ENCODE assay signal across 8 cellular contexts in the genomic region with DNA sequence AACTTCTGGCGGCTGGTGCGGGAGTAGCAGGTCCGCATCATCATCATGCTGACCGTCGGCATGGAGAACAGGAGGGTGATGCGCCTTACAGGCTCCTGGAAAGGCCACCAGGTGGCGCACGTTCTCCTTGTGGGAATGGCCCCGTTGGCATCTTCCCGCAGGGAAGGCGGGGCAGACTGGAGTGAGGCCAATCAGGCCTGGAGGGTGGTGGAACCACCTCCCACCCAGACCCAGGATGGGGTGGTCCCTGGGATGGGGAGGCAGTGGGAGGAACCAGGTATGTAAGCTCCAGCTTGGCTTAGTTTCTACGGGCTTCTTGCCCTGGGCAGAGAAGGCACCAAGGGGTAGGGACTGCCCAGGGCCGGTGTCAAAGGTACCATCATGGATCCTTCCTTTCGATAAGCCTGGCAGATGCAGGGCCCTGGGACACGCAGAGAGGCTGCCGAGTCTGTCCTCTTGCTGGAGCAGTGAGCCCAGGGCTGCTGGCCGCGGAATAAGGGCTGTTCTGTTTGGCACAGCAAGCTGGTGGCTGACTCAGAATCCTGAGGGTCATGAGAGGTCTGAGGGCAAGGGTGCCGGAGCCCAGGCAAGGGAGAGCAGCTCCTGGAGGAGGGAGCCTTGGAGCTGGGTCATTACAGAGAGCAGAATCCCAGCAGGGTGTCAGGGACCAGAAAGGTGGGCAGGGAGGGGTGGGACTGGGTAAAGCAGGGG. TPM values are rescaled to one million over a fixed set of nuclear protein-coding genes. Genes with fewer than 3 reads are reported as not detected.
DNase-seq lines count a peak whose midpoint lies in the region; ATAC-seq, FAIRE-seq and TF ChIP-seq lines count a peak whose summit lies in the region.

No MANE protein-coding gene starts in this region.

- peaks cover 3% of the 10 kb centered on the region for H3K4me1 Mint-ChIP-seq in activated B cell treated with CpG ODN at 0.5 μM for 24 hours

- CTCF ChIA-PET in activated B cell treated with CpG ODN at 0.5 μM for 24 hours (lab: Charles Lee) = interaction anchor here (0.6 to 2.8 kb wide), 7 partner anchors 8 to 535 kb away, joined by 3 to 17 read pairs (median 5); partner anchors contain the start of gene PTPN7

- H3K9me3 ChIP-seq in keratinocyte (ENCODE audit: control insufficient read depth, low read depth, low read length) = no peaks in the 10 kb centered on the region

- TF ChIP-seq CTCF in C4-2B (conservative IDR thresholded peaks at IDR 0.05) (peak; percentile 89), activated B cell treated with CpG ODN at 0.5 μM for 24 hours (IDR thresholded peaks at IDR 0.05) (no peak), keratinocyte (optimal IDR thresholded peaks at IDR 0.05 in 1 of 3, IDR thresholded peaks at IDR 0.05 in 1 of 3, conservative IDR thresholded peaks at IDR 0.05 in 1 of 3; ENCODE audit: extremely low read depth in 1 of 3, insufficient read depth in 2 of 3, low read length in 3 of 3) (peak; percentile 81 to 96 (median 92))

- intact Hi-C loops in activated B cell treated with CpG ODN at 0.5 μM for 24 hours (cut with micrococcal nuclease) = loop anchor here (2.0 kb wide), 1 partner anchor 20 kb away; no protein-coding TSS in a partner anchor

- no peak overlapping the region for H3K27ac Mint-ChIP-seq in activated B cell treated with CpG ODN at 0.5 μM for 24 hours

- H4K20me1 ChIP-seq in keratinocyte (ENCODE audit: control insufficient read depth, extremely low read depth, insufficient read depth, low read length) = no peaks in the 10 kb centered on the region

- DNase-seq in HCEC 1CT (peak; percentile 77), NCI-H2196 (lab: John Stamatoyannopoulos, UW; ENCODE audit: unreplicated experiment) (peak; percentile 94), activated B cell treated with CpG ODN at 0.5 μM for 24 hours (peak; percentile 55), caudate nucleus (lab: John Stamatoyannopoulos, UW) (peak in 58 of 61 donors; percentile 13 to 87 (median 58)), keratinocyte (ENCODE audit: low read depth, low spot score) (peak; percentile 55)
- DNase-seq in stimulated activated CD4-positive, alpha-beta T cell treated with anti-CD3 and anti-CD28 coated beads, Interleukin-1b, Interleukin-23, amount 100 ng/mL, for 1 hour (ENCODE audit: low read depth in 2 of 2) = peak; percentile 23 to 50

- H3K9me3 Mint-ChIP-seq in activated B cell treated with CpG ODN at 0.5 μM for 24 hours = no peaks in the 10 kb centered on the region

- H3K27ac ChIP-seq in C4-2B (no peak overlapping the region), caudate nucleus (ENCODE audit: low read depth, low read length) (no peak overlapping the region), keratinocyte (ENCODE audit: control insufficient read depth, insufficient read depth, low read length) (no peak overlapping the region)

- H3K4me3 Mint-ChIP-seq in activated B cell treated with CpG ODN at 0.5 μM for 24 hours = no peak overlapping the region

- peaks cover 36% of the 10 kb centered on the region for H3K27me3 ChIP-seq in keratinocyte (ENCODE audit: control insufficient read depth, extremely low read depth, insufficient read depth, low read length)

- no peaks in the 10 kb centered on the region for H3K9me1 ChIP-seq in keratinocyte (ENCODE audit: control insufficient read depth, extremely low read depth, insufficient read depth, low read length)

- peak; percentile 73 for FAIRE-seq in keratinocyte (lab: Jason Lieb, UNC)

- H3K79me2 ChIP-seq in keratinocyte (ENCODE audit: control insufficient read depth, insufficient read depth, low read length) = no peaks in the 10 kb centered on the region

- ATAC-seq in activated B cell treated with CpG ODN at 0.5 μM for 24 hours (ENCODE audit: low read depth) (peak; percentile 65), HG03135 (IDR thresholded peaks at IDR 0.05; ENCODE audit: unreplicated experiment) (no peak)

- H3K27me3 Mint-ChIP-seq in activated B cell treated with CpG ODN at 0.5 μM for 24 hours = peaks cover 32% of the 10 kb centered on the region

- H3K4me2 ChIP-seq in keratinocyte (ENCODE audit: control insufficient read depth, extremely low read depth, insufficient read depth, low read depth, low read length) = peak overlapping the region; percentile 4

- POLR2A ChIA-PET in activated B cell treated with CpG ODN at 0.5 μM for 24 hours (lab: Charles Lee) = interaction anchor here (1.5 kb wide), 1 partner anchor 25 kb away, joined by 3 read pairs; the partner anchor contains the start of gene PTPN7

- dilution Hi-C loops in keratinocyte (cut with MboI; ENCODE audit: extremely low pct_ligation_motif_present, low sequenced_read_pairs) = no loop called here

- H3K36me3 ChIP-seq in keratinocyte (ENCODE audit: control insufficient read depth in 2 of 2, extremely low read depth in 1 of 2, insufficient read depth in 2 of 2, low read length in 2 of 2) = no peaks in the 10 kb centered on the region

- peak overlapping the region; percentile 38 for H2AFZ ChIP-seq in keratinocyte (ENCODE audit: control insufficient read depth, low read length)

- no peak overlapping the region for H3K4me3 ChIP-seq in keratinocyte (ENCODE audit: control insufficient read depth in 2 of 3, extremely low read depth in 1 of 3, insufficient read depth in 2 of 3, low read depth in 1 of 3, low read length in 3 of 3)

- no peaks in the 10 kb centered on the region for H3K36me3 Mint-ChIP-seq in activated B cell treated with CpG ODN at 0.5 μM for 24 hours (ENCODE audit: low read depth)

- H3K9ac ChIP-seq in keratinocyte (ENCODE audit: control insufficient read depth, extremely low read depth, insufficient read depth, low read length) = no peak overlapping the region

- H3K4me1 ChIP-seq in keratinocyte (ENCODE audit: control insufficient read depth, extremely low read depth, insufficient read depth, low read length) = no peaks in the 10 kb centered on the region

RNA-seq across cellular contexts. Expression of gene LGR6, which starts 8.7 kb away (rescaled TPM):
- not detected in 2 replicates for total RNA-seq in activated B cell treated with CpG ODN at 0.5 μM for 24 hours
- 0.39 to 1.5 TPM (median 0.42 TPM) in 3 replicates for polyA plus RNA-seq in keratinocyte
- polyA plus RNA-seq in keratinocyte (2011; ENCODE audit: low read depth) = not detected
- polyA plus RNA-seq in keratinocyte (2011; cell fraction: cytosol; rRNA removed) = 0.38 and 0.39 TPM in 2 replicates
- 2.4 and 3.1 TPM in 2 replicates for polyA plus RNA-seq in keratinocyte (2011; cell fraction: nucleus; rRNA removed)
- 1.6 TPM in 1 of 2 replicates, not detected in the other for polyA plus RNA-seq in keratinocyte (2012; ENCODE audit: low replicate concordance)
- polyA minus RNA-seq in keratinocyte = 0.30 to 2.5 TPM (median 1.1 TPM) in 3 replicates
- polyA minus RNA-seq in keratinocyte (2011; cell fraction: cytosol; rRNA and poly(A)+ RNA removed) = not detected
- polyA minus RNA-seq in keratinocyte (2011; cell fraction: nucleus; rRNA and poly(A)+ RNA removed) = 2.2 and 2.4 TPM in 2 replicates

RNA-seq across cellular contexts. Expression of gene PTPN7, which starts 24.5 kb away (rescaled TPM):
- total RNA-seq in activated B cell treated with CpG ODN at 0.5 μM for 24 hours = 29.4 and 31.0 TPM in 2 replicates
- polyA plus RNA-seq in keratinocyte = 0.06 to 0.10 TPM in 2 of 3 replicates, not detected in the other
- polyA plus RNA-seq in keratinocyte (2011; ENCODE audit: low read depth) = not detected
- not detected in 2 replicates for polyA plus RNA-seq in keratinocyte (2011; cell fraction: cytosol; rRNA removed)
- polyA plus RNA-seq in keratinocyte (2011; cell fraction: nucleus; rRNA removed) = not detected in 2 replicates
- not detected in 2 replicates for polyA plus RNA-seq in keratinocyte (2012; ENCODE audit: low replicate concordance)
- polyA minus RNA-seq in keratinocyte = not detected in 3 replicates
- not detected for polyA minus RNA-seq in keratinocyte (2011; cell fraction: cytosol; rRNA and poly(A)+ RNA removed)
- not detected in 2 replicates for polyA minus RNA-seq in keratinocyte (2011; cell fraction: nucleus; rRNA and poly(A)+ RNA removed)

RNA-seq across cellular contexts. Expression of gene ARL8A, which starts 40.4 kb away (rescaled TPM):
- 56.3 and 58.0 TPM in 2 replicates for total RNA-seq in activated B cell treated with CpG ODN at 0.5 μM for 24 hours
- 48.4 to 64.0 TPM (median 58.6 TPM) in 3 replicates for polyA plus RNA-seq in keratinocyte
- polyA plus RNA-seq in keratinocyte (2011; ENCODE audit: low read depth) = 19.2 TPM
- 44.6 and 49.6 TPM in 2 replicates for polyA plus RNA-seq in keratinocyte (2011; cell fraction: cytosol; rRNA removed)
- 41.2 and 45.1 TPM in 2 replicates for polyA plus RNA-seq in keratinocyte (2011; cell fraction: nucleus; rRNA removed)
- polyA plus RNA-seq in keratinocyte (2012; ENCODE audit: low replicate concordance) = 43.5 and 73.8 TPM in 2 replicates
- 23.9 to 32.6 TPM (median 30.4 TPM) in 3 replicates for polyA minus RNA-seq in keratinocyte
- 52.6 TPM for polyA minus RNA-seq in keratinocyte (2011; cell fraction: cytosol; rRNA and poly(A)+ RNA removed)
- polyA minus RNA-seq in keratinocyte (2011; cell fraction: nucleus; rRNA and poly(A)+ RNA removed) = 13.0 and 14.0 TPM in 2 replicates

Comparison
In these comparisons a context has a peak if more than half of its experiments do, and no peak if none do; other contexts are left out.
1. DNase-seq: peak in every context shown above with its lines; median percentile 94 in NCI-H2196; 77 in HCEC 1CT; 58 in caudate nucleus; 55 in activated B cell treated with CpG ODN at 0.5 μM for 24 hours; 55 in keratinocyte; 36 in stimulated activated CD4-positive, alpha-beta T cell treated with anti-CD3 and anti-CD28 coated beads, Interleukin-1b, Interleukin-23, amount 100 ng/mL, for 1 hour.